Comparison of ENCODE assay signal across 1 cellular context in genomic region chr17:3924421-3925350, GRCh38.
TF ChIP-seq lines count a peak whose summit lies in the region.

No MANE protein-coding gene starts in this region.

TF ChIP-seq in GM12878, 131 proteins besides CTCF, POLR2A, EP300 and RAD21:
- no peak for TF ChIP-seq ETV6 (conservative IDR thresholded peaks at IDR 0.05 in 1 of 2, IDR thresholded peaks at IDR 0.05 in 1 of 2; ENCODE audit: borderline replicate concordance in 1 of 2, low read depth in 1 of 2)
- no peak for TF ChIP-seq PAX5 (IDR thresholded peaks at IDR 0.05; ENCODE audit: borderline replicate concordance, low read depth, low read length)
- no peak for TF ChIP-seq CBX5 (IDR thresholded peaks at IDR 0.05; ENCODE audit: low read depth)
